ENCODE assay signal across 19 cellular contexts in the genomic region with DNA sequence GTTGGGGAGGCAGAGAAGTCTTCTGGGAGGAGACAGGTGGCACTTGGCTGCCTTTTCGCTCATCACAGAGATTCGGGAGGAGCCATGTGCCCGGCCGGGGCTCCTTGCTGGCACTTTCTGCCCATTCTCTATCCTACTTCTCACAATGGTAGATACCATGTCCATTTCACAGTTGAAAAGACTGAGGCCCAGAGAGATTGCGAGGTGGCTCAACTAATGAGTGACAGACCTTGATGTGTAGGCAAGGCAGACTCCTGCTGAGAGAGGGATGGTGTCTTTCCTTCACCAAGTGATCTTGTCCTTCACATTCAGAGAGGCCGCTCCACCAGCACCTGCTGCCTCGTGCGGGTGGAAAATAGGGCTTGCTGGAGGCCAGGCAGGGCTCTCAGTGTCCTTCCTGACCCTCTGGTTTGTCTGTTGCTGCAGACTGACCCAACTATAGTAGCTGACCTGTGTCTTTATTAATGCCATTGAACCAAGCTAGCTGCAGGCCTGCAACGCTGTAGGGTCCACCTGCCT. TPM values are rescaled to one million over a fixed set of nuclear protein-coding genes. Genes with fewer than 3 reads are reported as not detected.
DNase-seq lines count a peak whose midpoint lies in the region; ATAC-seq and TF ChIP-seq lines count a peak whose summit lies in the region.
"Had no signal": no experiment of that assay in that cellular context is flagged by ENCODE, and none has a peak within 500 bp of the region (broad histone marks: within the 10 kb centered on the region; RNA-seq: fewer than 3 reads in every experiment).

No MANE protein-coding gene starts in this region.

- H3K36me3 ChIP-seq in BLaER1 (peaks cover 95% of the 10 kb centered on the region), osteoblast (ENCODE audit: insufficient read depth, low read length) (peaks cover 66% of the 10 kb centered on the region)

- H3K27ac Mint-ChIP-seq in glutamatergic neuron (ENCODE audit: unreplicated experiment): no peak overlapping the region
- no peak overlapping the region for H3K27ac Mint-ChIP-seq in stimulated activated naive B cell treated with anti-CD40 and anti-IgM and Interleukin-4, amounts not matched to agents 10 μg/mL and 1 μg/mL and 100 μg/mL, for 72 hours
- H3K27ac Mint-ChIP-seq: IgD-negative memory B cell had no signal

- peaks cover 100% of the 10 kb centered on the region for H4K20me1 ChIP-seq in BLaER1
- H4K20me1 ChIP-seq in osteoblast (ENCODE audit: insufficient read depth, low read length): peaks cover 82% of the 10 kb centered on the region

- ATAC-seq in stimulated activated naive B cell treated with anti-CD40 and anti-IgM and Interleukin-4, amounts not matched to agents 10 μg/mL and 1 μg/mL and 100 μg/mL, for 72 hours (replicated peaks): no peak
- ATAC-seq in HG02884 (IDR thresholded peaks at IDR 0.05; ENCODE audit: unreplicated experiment) (no peak), GM19035 (IDR thresholded peaks at IDR 0.05; ENCODE audit: unreplicated experiment) (no peak)

- H3K4me2 ChIP-seq in BLaER1: peak overlapping the region; percentile 5; the same call in 1 of the 2 replicates
- H3K4me2 ChIP-seq in osteoblast (ENCODE audit: insufficient read depth, low read length): no peak overlapping the region

- POLR2A ChIA-PET in RWPE1 (lab: Yijun Ruan, JAX; ENCODE audit: low non-redundant PET): no interaction called here

- peaks cover 16% of the 10 kb centered on the region for H3K9me3 Mint-ChIP-seq in glutamatergic neuron (ENCODE audit: unreplicated experiment)
- no peaks in the 10 kb centered on the region for H3K9me3 Mint-ChIP-seq in stimulated activated naive B cell treated with anti-CD40 and anti-IgM and Interleukin-4, amounts not matched to agents 10 μg/mL and 1 μg/mL and 100 μg/mL, for 72 hours
- H3K9me3 Mint-ChIP-seq: CD4-positive, CD25-positive, alpha-beta regulatory T cell; H9; IgD-negative memory B cell had no signal

- H3K4me3 Mint-ChIP-seq in glutamatergic neuron (ENCODE audit: unreplicated experiment): no peak overlapping the region
- no peak overlapping the region for H3K4me3 Mint-ChIP-seq in stimulated activated naive B cell treated with anti-CD40 and anti-IgM and Interleukin-4, amounts not matched to agents 10 μg/mL and 1 μg/mL and 100 μg/mL, for 72 hours
- H3K4me3 Mint-ChIP-seq: CD4-positive, CD25-positive, alpha-beta regulatory T cell; H9; IgD-negative memory B cell had no signal

- peaks cover 54% of the 10 kb centered on the region for H3K4me1 ChIP-seq in BLaER1
- peaks cover 15% of the 10 kb centered on the region for H3K4me1 ChIP-seq in osteoblast (ENCODE audit: insufficient read depth, low read length)

- H3K27me3 ChIP-seq in BLaER1: no peaks in the 10 kb centered on the region
- no peaks in the 10 kb centered on the region for H3K27me3 ChIP-seq in osteoblast (ENCODE audit: insufficient read depth, low read length)

- no peaks in the 10 kb centered on the region for H3K36me3 Mint-ChIP-seq in glutamatergic neuron (ENCODE audit: unreplicated experiment)
- H3K36me3 Mint-ChIP-seq in stimulated activated naive B cell treated with anti-CD40 and anti-IgM and Interleukin-4, amounts not matched to agents 10 μg/mL and 1 μg/mL and 100 μg/mL, for 72 hours: peaks cover 25 to 56% of the 10 kb centered on the region in 2 donors

- H3K27me3 Mint-ChIP-seq in glutamatergic neuron (ENCODE audit: unreplicated experiment): peaks cover 18% of the 10 kb centered on the region
- no peaks in the 10 kb centered on the region for H3K27me3 Mint-ChIP-seq in stimulated activated naive B cell treated with anti-CD40 and anti-IgM and Interleukin-4, amounts not matched to agents 10 μg/mL and 1 μg/mL and 100 μg/mL, for 72 hours
- H3K27me3 Mint-ChIP-seq: CD4-positive, CD25-positive, alpha-beta regulatory T cell; IgD-negative memory B cell had no signal

- H3K4me1 Mint-ChIP-seq in glutamatergic neuron (ENCODE audit: low read depth, unreplicated experiment): peaks cover 45% of the 10 kb centered on the region
- peaks cover 37 to 42% of the 10 kb centered on the region in 2 donors for H3K4me1 Mint-ChIP-seq in stimulated activated naive B cell treated with anti-CD40 and anti-IgM and Interleukin-4, amounts not matched to agents 10 μg/mL and 1 μg/mL and 100 μg/mL, for 72 hours

- H3K9ac ChIP-seq in BLaER1: 0 out of 2 replicates have a peak overlapping the region, but pooled peaks have one; percentile 49

- DNase-seq in RWPE1 (ENCODE audit: low spot score) (no peak), glutamatergic neuron (peak; percentile 6), osteoblast (ENCODE audit: insufficient read length, low spot score, missing footprints) (no peak), AML-193 (lab: John Stamatoyannopoulos, UW) (no peak)
- no peak for DNase-seq in stimulated activated naive B cell treated with anti-CD40 and anti-IgM and Interleukin-4, amounts not matched to agents 10 μg/mL and 1 μg/mL and 100 μg/mL, for 72 hours
- DNase-seq: ACHN; Caco-2; CD4-positive, CD25-positive, alpha-beta regulatory T cell; H9; NCI-H187 treated with DMSO at 0.1 percent for 48 hours; NCI-H446; NCI-H69; NK-92 treated with Interleukin-12 subunit alpha and Interleukin-12 subunit beta, amount 100 ng/mL, for 24 hours; OCI-M1 had no signal

- no peak for TF ChIP-seq CTCF in RWPE1 (conservative IDR thresholded peaks at IDR 0.05; ENCODE audit: low read depth)
- no peak for TF ChIP-seq CTCF in glutamatergic neuron (IDR thresholded peaks at IDR 0.05; ENCODE audit: partially characterized antibody, unreplicated experiment)
- TF ChIP-seq CTCF in osteoblast (IDR thresholded peaks at IDR 0.05; ENCODE audit: extremely low read depth, low read depth, low read length): no peak

- H3K4me3 ChIP-seq in BLaER1 (no peak overlapping the region), osteoblast (ENCODE audit: insufficient read depth, low read length) (no peak overlapping the region)
- H3K4me3 ChIP-seq: SK-N-MC had no signal

- H3K27ac ChIP-seq in BLaER1: peak overlapping the region; percentile 47; the same call in 1 of the 2 replicates
- peak overlapping the region; percentile 57 for H3K27ac ChIP-seq in RWPE1
- H3K27ac ChIP-seq in osteoblast (ENCODE audit: low read depth, low read length): peak overlapping the region; percentile 11
- H3K27ac ChIP-seq: SK-N-MC had no signal

- no peaks in the 10 kb centered on the region for H3K9me3 ChIP-seq in BLaER1
- no peaks in the 10 kb centered on the region for H3K9me3 ChIP-seq in osteoblast (ENCODE audit: low read depth, low read length)
- H3K9me3 ChIP-seq: Caco-2 had no signal

- H3K79me2 ChIP-seq in osteoblast (ENCODE audit: insufficient read depth, low read length): peaks cover 99% of the 10 kb centered on the region

- CTCF ChIA-PET in RWPE1 (lab: Yijun Ruan, JAX): interaction anchor here (0.6 kb wide), 1 partner anchor 39 kb away, joined by 3 read pairs; no protein-coding TSS in a partner anchor

- H2AFZ ChIP-seq in osteoblast (ENCODE audit: low read length): no peak overlapping the region

RNA-seq across cellular contexts. Expression of gene MPRIP, which starts 42.1 kb away (rescaled TPM):
- total RNA-seq in glutamatergic neuron (ENCODE audit: unreplicated experiment): 863 TPM
- total RNA-seq in osteoblast: 120 and 149 TPM in 2 replicates
